In the genomic region with DNA sequence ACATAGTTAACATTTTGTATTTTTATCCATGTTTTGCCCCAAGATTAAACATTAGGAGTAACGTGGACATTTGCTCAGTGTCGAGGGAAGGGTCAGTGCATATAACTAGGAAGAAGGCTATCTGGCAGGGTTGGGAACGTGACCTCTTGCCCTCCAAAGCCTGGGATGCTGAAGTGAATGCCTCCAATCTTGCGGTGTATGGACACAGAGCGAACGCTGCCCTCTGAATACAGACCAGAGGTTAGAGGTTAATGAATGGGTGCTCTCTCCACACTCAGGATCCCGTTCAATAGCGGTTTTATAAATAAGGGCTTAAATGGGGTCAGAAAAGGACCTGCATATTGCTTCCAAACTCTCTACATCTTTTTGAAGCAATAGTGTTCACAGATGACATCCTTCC, we compare ENCODE assay signal across 28 cellular contexts. TPM values are rescaled to one million over a fixed set of nuclear protein-coding genes. Genes with fewer than 3 reads are reported as not detected.
"Had no signal": no experiment of that assay in that cellular context is flagged by ENCODE, and none has a peak within 500 bp of the region (broad histone marks: within the 10 kb centered on the region; RNA-seq: fewer than 3 reads in every experiment).

No MANE protein-coding gene starts in this region.

- ATAC-seq: activated CD4-positive, alpha-beta T cell treated with anti-CD3 and anti-CD28 coated beads for 36 hours; activated CD8-positive, alpha-beta memory T cell treated with anti-CD3 and anti-CD28 coated beads, Interleukin-2, amount 10 ng/mL, durations not matched to agents 7 days and 5 days; activated CD8-positive, alpha-beta T cell treated with anti-CD3 and anti-CD28 coated beads, Interleukin-2, amount 10 ng/mL, durations not matched to agents 7 days and 5 days; activated T-cell treated with anti-CD3 and anti-CD28 coated beads, Interleukin-2, amount 50 U/mL, for 72 hours; body of pancreas; foreskin keratinocyte; mucosa of descending colon; natural killer cell treated with Interleukin-12 subunit alpha and Interleukin-12 subunit beta and Interleukin-15 and Interleukin-18, amount 100 ng/mL, for 72 hours; psoas muscle; stimulated activated memory B cell treated with anti-CD40 and anti-IgM and Interleukin-4, amounts not matched to agents 10 μg/mL and 1 μg/mL and 100 μg/mL, for 72 hours; stimulated activated naive CD8-positive, alpha-beta T cell treated with anti-CD3 and anti-CD28 coated beads, Interleukin-15, amount 100 ng/mL, for 72 hours had no signal

- H3K9ac ChIP-seq: parathyroid adenoma had no signal

- FAIRE-seq: endometrium, small intestine had no signal

- H3K9me3 ChIP-seq: body of pancreas, left ventricle myocardium inferior, mucosa of descending colon, psoas muscle, sigmoid colon, upper lobe of left lung had no signal

- H3K27me3 ChIP-seq: body of pancreas, foreskin keratinocyte, sigmoid colon, upper lobe of left lung had no signal

- H3K36me3 ChIP-seq: left ventricle myocardium inferior, sigmoid colon, upper lobe of left lung had no signal

- H3K27ac ChIP-seq: body of pancreas, foreskin keratinocyte, left ventricle myocardium inferior, parathyroid adenoma, psoas muscle, sigmoid colon, upper lobe of left lung had no signal

- DNase-seq: activated CD4-positive, alpha-beta T cell treated with anti-CD3 and anti-CD28 coated beads for 36 hours; activated CD4-positive, CD25-positive, alpha-beta regulatory T cell; activated CD8-positive, alpha-beta memory T cell treated with anti-CD3 and anti-CD28 coated beads, Interleukin-2, amount 10 ng/mL, durations not matched to agents 7 days and 5 days; activated CD8-positive, alpha-beta T cell treated with anti-CD3 and anti-CD28 coated beads, Interleukin-2, amount 10 ng/mL, durations not matched to agents 7 days and 5 days; activated naive CD4-positive, alpha-beta T cell; activated T-cell treated with anti-CD3 and anti-CD28 coated beads, Interleukin-2, amount 50 U/mL, for 72 hours; anterior cingulate cortex; body of pancreas; effector CD8-positive, alpha-beta T cell; foreskin keratinocyte; islet precursor cell; left ventricle myocardium inferior; mucosa of descending colon; psoas muscle; sigmoid colon; small intestine; stimulated activated CD4-positive, alpha-beta T cell treated with anti-CD3 and anti-CD28 coated beads, Interleukin-1b, Interleukin-23, amount 100 ng/mL, for 48 hours; stimulated activated CD4-positive, alpha-beta T cell treated with anti-CD3 and anti-CD28 coated beads, Interleukin-4, amount 100 ng/mL, for 4 hours; stimulated activated CD8-positive, alpha-beta memory T cell treated with anti-CD3 and anti-CD28 coated beads, Interleukin-4, amount 100 ng/mL, for 48 hours; stimulated activated naive CD8-positive, alpha-beta T cell treated with anti-CD3 and anti-CD28 coated beads, Interleukin-15, amount 100 ng/mL, for 72 hours; substantia nigra; T-helper 1 cell; upper lobe of left lung had no signal

- H3K4me3 ChIP-seq: body of pancreas, left ventricle myocardium inferior, lung, mucosa of descending colon, psoas muscle, sigmoid colon, upper lobe of left lung had no signal

- H2AFZ ChIP-seq: parathyroid adenoma had no signal

RNA-seq across cellular contexts. Expression of a gene that starts 49.0 kb away (rescaled TPM):
- total RNA-seq: activated CD4-positive, alpha-beta T cell treated with anti-CD3 and anti-CD28 coated beads for 36 hours; activated CD8-positive, alpha-beta T cell treated with anti-CD3 and anti-CD28 coated beads, Interleukin-2, amount 10 ng/mL, durations not matched to agents 7 days and 5 days; body of pancreas had no signal
